ENCODE assay signal across 13 cellular contexts in genomic region chr6:108556250-108556649, GRCh38. TPM values are rescaled to one million over a fixed set of nuclear protein-coding genes. Genes with fewer than 3 reads are reported as not detected.
DNase-seq lines count a peak whose midpoint lies in the region; ATAC-seq and TF ChIP-seq lines count a peak whose summit lies in the region.
"Had no signal": no experiment of that assay in that cellular context is flagged by ENCODE, and none has a peak within 500 bp of the region (broad histone marks: within the 10 kb centered on the region; RNA-seq: fewer than 3 reads in every experiment).

No MANE protein-coding gene starts in this region.

- DNase-seq in heart left ventricle, result no peak
- DNase-seq in Right ventricle myocardium superior, result no peak
- DNase-seq in natural killer cell, result no peak
- peak; percentile 39 for DNase-seq in ureter (ENCODE audit: low spot score)
- no peak for DNase-seq in dermis blood vessel endothelial cell
- no peak for DNase-seq in activated T-helper 2 cell treated with anti-CD3 and anti-CD28 coated beads, Interferon-gamma antibody, Interleukin-2, Interleukin-4, amounts not matched to agents 10 μg/mL and 5 μg/mL and 100 μg/mL, durations not matched to agents 14 hours and 24 hours and 36 hours (ENCODE audit: low spot score)
- DNase-seq: DMS 273 treated with DMSO at 0.1 percent for 48 hours; stimulated activated naive CD8-positive, alpha-beta T cell treated with anti-CD3 and anti-CD28 coated beads, Interleukin-15, Interleukin-2, amounts not matched to agents 100 U/mL and 50 U/mL, for 24 hours had no signal

- no peaks in the 10 kb centered on the region for H3K36me3 ChIP-seq in heart left ventricle
- H3K36me3 ChIP-seq: HAP-1 had no signal

- WGBS in heart left ventricle, 4 donors, result 94 to 99% (median 96%) methylated on average over 5 of the region's 5 CpGs

- H3K27me3 ChIP-seq in heart left ventricle, result no peaks in the 10 kb centered on the region

- TF ChIP-seq CTCF in heart left ventricle (IDR thresholded peaks at IDR 0.05) (no peak), brain (conservative IDR thresholded peaks at IDR 0.05) (no peak), natural killer cell (IDR thresholded peaks at IDR 0.05) (no peak)

- peaks cover 17% of the 10 kb centered on the region for H3K4me1 Mint-ChIP-seq in brain
- peaks cover 0 to 7% of the 10 kb centered on the region in 2 donors for H3K4me1 Mint-ChIP-seq in natural killer cell
- peaks cover 7% of the 10 kb centered on the region for H3K4me1 Mint-ChIP-seq in activated T-helper 2 cell treated with anti-CD3 and anti-CD28 coated beads, Interferon-gamma antibody, Interleukin-2, Interleukin-4, amounts not matched to agents 10 μg/mL and 5 μg/mL and 100 μg/mL, durations not matched to agents 14 hours and 24 hours and 36 hours (ENCODE audit: low read depth)

- H3K36me3 Mint-ChIP-seq in brain (no peaks in the 10 kb centered on the region), natural killer cell (no peaks in the 10 kb centered on the region)
- H3K36me3 Mint-ChIP-seq in activated T-helper 2 cell treated with anti-CD3 and anti-CD28 coated beads, Interferon-gamma antibody, Interleukin-2, Interleukin-4, amounts not matched to agents 10 μg/mL and 5 μg/mL and 100 μg/mL, durations not matched to agents 14 hours and 24 hours and 36 hours (ENCODE audit: low read depth), result no peaks in the 10 kb centered on the region

- H3K27ac Mint-ChIP-seq in brain (peak overlapping the region in 3 of 5 experiments; percentile 91 to 95 (median 95)), natural killer cell (no peak overlapping the region)
- no peak overlapping the region for H3K27ac Mint-ChIP-seq in activated T-helper 2 cell treated with anti-CD3 and anti-CD28 coated beads, Interferon-gamma antibody, Interleukin-2, Interleukin-4, amounts not matched to agents 10 μg/mL and 5 μg/mL and 100 μg/mL, durations not matched to agents 14 hours and 24 hours and 36 hours

- H3K4me3 Mint-ChIP-seq in brain (peak overlapping the region; percentile 34 to 99 (median 88)), natural killer cell (peak overlapping the region; percentile 96)
- H3K4me3 Mint-ChIP-seq in activated T-helper 2 cell treated with anti-CD3 and anti-CD28 coated beads, Interferon-gamma antibody, Interleukin-2, Interleukin-4, amounts not matched to agents 10 μg/mL and 5 μg/mL and 100 μg/mL, durations not matched to agents 14 hours and 24 hours and 36 hours (ENCODE audit: low read depth), result no peak overlapping the region

- H3K9me3 ChIP-seq in heart left ventricle, result no peaks in the 10 kb centered on the region
- H3K9me3 ChIP-seq: HAP-1 had no signal

- H3K27me3 Mint-ChIP-seq in brain (peaks cover 12% of the 10 kb centered on the region), natural killer cell (ENCODE audit: low read depth in 2 of 2) (no peaks in the 10 kb centered on the region)
- peaks cover 43% of the 10 kb centered on the region for H3K27me3 Mint-ChIP-seq in activated T-helper 2 cell treated with anti-CD3 and anti-CD28 coated beads, Interferon-gamma antibody, Interleukin-2, Interleukin-4, amounts not matched to agents 10 μg/mL and 5 μg/mL and 100 μg/mL, durations not matched to agents 14 hours and 24 hours and 36 hours (ENCODE audit: low read depth)

- peak overlapping the region in 10 of 12 donors; percentile 19 to 100 (median 86) for H3K27ac ChIP-seq in heart left ventricle

- H3K4me1 ChIP-seq in heart left ventricle, result peaks cover 0 to 31% (median 19%) of the 10 kb centered on the region in 12 donors

- TF ChIP-seq POLR2A in heart left ventricle (IDR thresholded peaks at IDR 0.05), result no peak

- intact Hi-C loops in heart left ventricle (cut with DNase I), result loop anchor here in 8 of 10 donors (2.0 to 10.0 kb wide), 14 partner anchors 226 to 829 kb away; partner anchors contain the start of genes ARMC2 (in 2 of the 8) and CD164 (in 2 of the 8)
- intact Hi-C loops in Right ventricle myocardium superior (cut with DNase I), result loop anchor here (5.0 kb wide), 2 partner anchors 226 to 516 kb away; no protein-coding TSS in a partner anchor
- intact Hi-C loops in natural killer cell (cut with micrococcal nuclease), result loop anchor here (5.0 kb wide), 4 partner anchors 281 to 734 kb away; partner anchors contain the start of gene SCML4
- intact Hi-C loops in activated T-helper 2 cell treated with anti-CD3 and anti-CD28 coated beads, Interferon-gamma antibody, Interleukin-2, Interleukin-4, amounts not matched to agents 10 μg/mL and 5 μg/mL and 100 μg/mL, durations not matched to agents 14 hours and 24 hours and 36 hours (cut with micrococcal nuclease), result loop anchor here (5.0 kb wide), 4 partner anchors 181 to 516 kb away; partner anchors contain the start of gene ARMC2

- no peaks in the 10 kb centered on the region for H3K9me3 Mint-ChIP-seq in brain
- no peaks in the 10 kb centered on the region for H3K9me3 Mint-ChIP-seq in natural killer cell
- no peaks in the 10 kb centered on the region for H3K9me3 Mint-ChIP-seq in activated T-helper 2 cell treated with anti-CD3 and anti-CD28 coated beads, Interferon-gamma antibody, Interleukin-2, Interleukin-4, amounts not matched to agents 10 μg/mL and 5 μg/mL and 100 μg/mL, durations not matched to agents 14 hours and 24 hours and 36 hours

- ATAC-seq in heart left ventricle (no peak), Right ventricle myocardium superior (ENCODE audit: poor library complexity) (no peak), natural killer cell (no peak), HG02798 (IDR thresholded peaks at IDR 0.05; ENCODE audit: poor library complexity, unreplicated experiment) (no peak)
- ATAC-seq: left lobe of liver; stimulated activated naive CD8-positive, alpha-beta T cell treated with anti-CD3 and anti-CD28 coated beads, Interleukin-15, Interleukin-2, amounts not matched to agents 100 U/mL and 50 U/mL, for 24 hours had no signal

- H3K4me3 ChIP-seq in heart left ventricle, result no peak overlapping the region
- H3K4me3 ChIP-seq: HAP-1, skin epidermis had no signal

RNA-seq across cellular contexts. Expression of gene FOXO3, which starts 4.5 kb away (rescaled TPM):
- total RNA-seq in heart left ventricle (10 to 100 TPM; 26.8 to 87.9 (median 38.7) TPM), Right ventricle myocardium superior (32.4 TPM), natural killer cell (10 to 100 TPM; 43.1 to 70.4 (median 51.3) TPM), ureter (66.7 TPM), dermis blood vessel endothelial cell (21.3 and 22.2 TPM in 2 replicates)
- polyA plus RNA-seq in heart left ventricle (10 to 100 TPM; 11.6 to 39.1 TPM), brain (ENCODE audit: insufficient read depth, low read depth, low replicate concordance) (23.1 TPM)
- total RNA-seq in activated T-helper 2 cell treated with anti-CD3 and anti-CD28 coated beads, Interferon-gamma antibody, Interleukin-2, Interleukin-4, amounts not matched to agents 10 μg/mL and 5 μg/mL and 100 μg/mL, durations not matched to agents 14 hours and 24 hours and 36 hours, result 4.7 and 5.8 TPM in 2 replicates

Comparison
In these comparisons a context has a peak if more than half of its experiments do, and no peak if none do; other contexts are left out.
1. H3K27ac Mint-ChIP-seq: peak in brain (3 of 5); none in natural killer cell (0 of 2) and activated T-helper 2 cell treated with anti-CD3 and anti-CD28 coated beads, Interferon-gamma antibody, Interleukin-2, Interleukin-4, amounts not matched to agents 10 μg/mL and 5 μg/mL and 100 μg/mL, durations not matched to agents 14 hours and 24 hours and 36 hours (single experiment).